ENCODE assay signal across 1 cellular context in genomic region chr16:12390644-12391043, GRCh38.
TF ChIP-seq lines count a peak whose summit lies in the region.

No MANE protein-coding gene starts in this region.

TF ChIP-seq in HepG2, 621 proteins besides CTCF, POLR2A, EP300 and RAD21 (continued from another document):
- TF ChIP-seq ZHX2 (IDR thresholded peaks at IDR 0.05; ENCODE audit: low read depth), result no peak
- no peak for TF ChIP-seq ZHX2 (CRISPR knock-in tag; IDR thresholded peaks at IDR 0.05; ENCODE audit: borderline replicate concordance)
- TF ChIP-seq CEBPB (IDR thresholded peaks at IDR 0.05; ENCODE audit: borderline replicate concordance, low read depth, low read length), result peak; percentile 22; the same call in 1 of the 2 replicates
TF ChIP-seq in HepG2: peak in this region for 1.
